8 cellular contexts compared by ENCODE assay signal in genomic region chr16:14529010-14529669, GRCh38.
A peak's percentile ranks its signal among the peaks of the same experiment; 100 is the strongest.
DNase-seq lines count a peak whose midpoint lies in the region; ATAC-seq, FAIRE-seq and TF ChIP-seq lines count a peak whose summit lies in the region.

No MANE protein-coding gene starts in this region.

- no peaks in the 10 kb centered on the region for H3K9me1 ChIP-seq in endothelial cell of umbilical vein (replicated peaks; ENCODE audit: control insufficient read depth, extremely low read depth, insufficient read depth, low read length)

- DNase-seq in Caco-2 (peak; percentile 67 to 76), NCI-H748 treated with DMSO at 0.1 percent for 48 hours (lab: John Stamatoyannopoulos, UW) (peak; percentile 38), endothelial cell of umbilical vein (ENCODE audit: low read depth, low spot score) (peak; percentile 89), midbrain (lab: John Stamatoyannopoulos, UW) (peak; percentile 83)
- DNase-seq in activated CD8-positive, alpha-beta T cell treated with anti-CD3 and anti-CD28 coated beads for 36 hours, result peak; percentile 64
- DNase-seq in stimulated activated CD8-positive, alpha-beta memory T cell treated with anti-CD3 and anti-CD28 coated beads, Interleukin-7, amount 100 ng/mL, for 1 hour (ENCODE audit: low read depth in 2 of 2), result peak; percentile 5 to 13

- H3K27ac ChIP-seq in endothelial cell of umbilical vein (ENCODE audit: insufficient read depth, low read depth, low read length), result no peak overlapping the region

- peaks cover 2% of the 10 kb centered on the region; the same call in 1 of the 2 replicates for H3K36me3 ChIP-seq in Caco-2 (ENCODE audit: control insufficient read depth, insufficient read depth, low read length)
- H3K36me3 ChIP-seq in endothelial cell of umbilical vein (ENCODE audit: control insufficient read depth in 2 of 2, extremely low read depth in 1 of 2, insufficient read depth in 2 of 2, low read length in 2 of 2), result no peaks in the 10 kb centered on the region

- H3K4me3 ChIP-seq in Caco-2 (ENCODE audit: low read depth, low read length), result no peak overlapping the region
- H3K4me3 ChIP-seq in endothelial cell of umbilical vein (replicated peaks in 1 of 3; ENCODE audit: insufficient read depth in 1 of 3, low read depth in 1 of 3, low read length in 3 of 3), result no peak overlapping the region

- CTCF ChIA-PET in Caco-2 (lab: Charles Lee), result no interaction called here
- CTCF ChIA-PET in activated CD8-positive, alpha-beta T cell treated with anti-CD3 and anti-CD28 coated beads for 36 hours (lab: Charles Lee), result interaction anchor here (0.7 to 2.0 kb wide), 12 partner anchors 18 to 605 kb away, joined by 3 to 10 read pairs (median 3); no protein-coding TSS in a partner anchor
- CTCF ChIA-PET in endothelial cell of umbilical vein (lab: Charles Lee), result interaction anchor here (0.6 to 5.3 kb wide), 17 partner anchors 9 to 610 kb away, joined by 3 to 33 read pairs (median 4); partner anchors contain the start of gene ERCC4

- H3K9me3 ChIP-seq in Caco-2, result no peaks in the 10 kb centered on the region
- no peaks in the 10 kb centered on the region for H3K9me3 ChIP-seq in endothelial cell of umbilical vein (replicated peaks; ENCODE audit: control insufficient read depth, insufficient read depth, low read length)

- no peaks in the 10 kb centered on the region for H4K20me1 ChIP-seq in endothelial cell of umbilical vein (replicated peaks; ENCODE audit: control insufficient read depth, extremely low read depth, insufficient read depth, low read length)

- H3K36me3 Mint-ChIP-seq in Caco-2 (ENCODE audit: insufficient read depth, unreplicated experiment), result no peaks in the 10 kb centered on the region
- H3K36me3 Mint-ChIP-seq in activated CD8-positive, alpha-beta T cell treated with anti-CD3 and anti-CD28 coated beads for 36 hours (ENCODE audit: low read depth), result peaks cover 15% of the 10 kb centered on the region

- TF ChIP-seq POLR2A in endothelial cell of umbilical vein (IDR thresholded peaks at IDR 0.05; ENCODE audit: low read depth, low read length), result no peak

- H3K27ac Mint-ChIP-seq in Caco-2 (ENCODE audit: unreplicated experiment), result no peak overlapping the region
- H3K27ac Mint-ChIP-seq in activated CD8-positive, alpha-beta T cell treated with anti-CD3 and anti-CD28 coated beads for 36 hours, result no peak overlapping the region

- no peaks in the 10 kb centered on the region for H3K79me2 ChIP-seq in endothelial cell of umbilical vein (ENCODE audit: control insufficient read depth, insufficient read depth, low read length)

- peak; percentile 54 for ATAC-seq in HG03442 (IDR thresholded peaks at IDR 0.05; ENCODE audit: unreplicated experiment)
- peak; percentile 42 for ATAC-seq in activated CD8-positive, alpha-beta T cell treated with anti-CD3 and anti-CD28 coated beads for 36 hours
- no peak for ATAC-seq in GM21367 (IDR thresholded peaks at IDR 0.05; ENCODE audit: unreplicated experiment)

- H3K27me3 Mint-ChIP-seq in Caco-2 (ENCODE audit: insufficient read depth, unreplicated experiment), result no peaks in the 10 kb centered on the region
- no peaks in the 10 kb centered on the region for H3K27me3 Mint-ChIP-seq in activated CD8-positive, alpha-beta T cell treated with anti-CD3 and anti-CD28 coated beads for 36 hours

- H3K4me3 Mint-ChIP-seq in Caco-2 (ENCODE audit: unreplicated experiment), result peak overlapping the region; percentile 32
- H3K4me3 Mint-ChIP-seq in activated CD8-positive, alpha-beta T cell treated with anti-CD3 and anti-CD28 coated beads for 36 hours, result no peak overlapping the region

- H3K4me2 ChIP-seq in endothelial cell of umbilical vein (ENCODE audit: insufficient read depth, low read length), result peak overlapping the region; percentile 52

- dilution Hi-C loops in endothelial cell of umbilical vein (cut with MboI; ENCODE audit: extremely low pct_ligation_motif_present, low sequenced_read_pairs), result no loop called here

- no TSS peak for BruUV-seq in Caco-2 (replicated peaks; lab: Mats Ljungman, UMichigan)
- BruUV-seq in endothelial cell of umbilical vein (replicated peaks; lab: Mats Ljungman, UMichigan), result no TSS peak

- H3K4me1 Mint-ChIP-seq in Caco-2 (ENCODE audit: low read depth, unreplicated experiment), result peaks cover 6% of the 10 kb centered on the region
- peaks cover 2% of the 10 kb centered on the region for H3K4me1 Mint-ChIP-seq in activated CD8-positive, alpha-beta T cell treated with anti-CD3 and anti-CD28 coated beads for 36 hours (ENCODE audit: low read depth)

- POLR2A ChIA-PET in Caco-2 (lab: Charles Lee), result no interaction called here
- POLR2A ChIA-PET in activated CD8-positive, alpha-beta T cell treated with anti-CD3 and anti-CD28 coated beads for 36 hours (lab: Charles Lee), result no interaction called here
- POLR2A ChIA-PET in endothelial cell of umbilical vein (lab: Charles Lee), result no interaction called here

- H3K27me3 ChIP-seq in Caco-2 (replicated peaks; ENCODE audit: control insufficient read depth, insufficient read depth, low read length) (no peaks in the 10 kb centered on the region), endothelial cell of umbilical vein (ENCODE audit: control insufficient read depth in 2 of 2, insufficient read depth in 2 of 2, low read length in 2 of 2) (no peaks in the 10 kb centered on the region)

- no peak overlapping the region for H3K9ac ChIP-seq in endothelial cell of umbilical vein (replicated peaks; ENCODE audit: extremely low read depth, insufficient read depth, low read length)

- intact Hi-C loops in Caco-2 (cut with micrococcal nuclease; ENCODE audit: unreplicated experiment) (loop anchor here (1.0 to 10.0 kb wide), 4 partner anchors 64 to 280 kb away; no protein-coding TSS in a partner anchor), endothelial cell of umbilical vein (cut with micrococcal nuclease) (loop anchor here (1.0 to 2.0 kb wide), 6 partner anchors 42 to 609 kb away; partner anchors contain the start of gene ERCC4)
- intact Hi-C loops in activated CD8-positive, alpha-beta T cell treated with anti-CD3 and anti-CD28 coated beads for 36 hours (cut with micrococcal nuclease), result loop anchor here (5.0 kb wide), 2 partner anchors 277 to 607 kb away; partner anchors contain the start of gene ERCC4

- TF ChIP-seq CTCF in Caco-2 (IDR thresholded peaks at IDR 0.05; ENCODE audit: insufficient read depth in 1 of 2, low read depth in 1 of 2, low read length in 1 of 2, severe bottlenecking in 1 of 2, unreplicated experiment in 1 of 2), result peak; percentile 68 to 79
- peak; percentile 67 for TF ChIP-seq CTCF in activated CD8-positive, alpha-beta T cell treated with anti-CD3 and anti-CD28 coated beads for 36 hours (IDR thresholded peaks at IDR 0.05)
- peak; percentile 56 to 71 for TF ChIP-seq CTCF in endothelial cell of umbilical vein (IDR thresholded peaks at IDR 0.05; ENCODE audit: extremely low read depth in 1 of 2, insufficient read depth in 1 of 2, low read depth in 1 of 2, low read length in 2 of 2)

- H3K9me3 Mint-ChIP-seq in Caco-2 (ENCODE audit: unreplicated experiment), result peaks cover 10% of the 10 kb centered on the region
- peaks cover 5% of the 10 kb centered on the region for H3K9me3 Mint-ChIP-seq in activated CD8-positive, alpha-beta T cell treated with anti-CD3 and anti-CD28 coated beads for 36 hours

- FAIRE-seq in endothelial cell of umbilical vein (lab: Jason Lieb, UNC), result peak; percentile 69

- peak overlapping the region; percentile 50 for H2AFZ ChIP-seq in endothelial cell of umbilical vein (ENCODE audit: low read depth, low read length)

- H3K4me1 ChIP-seq in Caco-2 (no peaks in the 10 kb centered on the region), endothelial cell of umbilical vein (ENCODE audit: control insufficient read depth, extremely low read depth, insufficient read depth, low read length) (peaks cover 3% of the 10 kb centered on the region)

TF ChIP-seq in endothelial cell of umbilical vein, 7 proteins besides CTCF, POLR2A, EP300 and RAD21:
- no peak for TF ChIP-seq EZH2 (IDR thresholded peaks at IDR 0.05; ENCODE audit: borderline replicate concordance, low read depth, low read length, severe bottlenecking)
- no peak for TF ChIP-seq MYC (IDR thresholded peaks at IDR 0.05; ENCODE audit: low read depth, low read length)
- TF ChIP-seq FOS (IDR thresholded peaks at IDR 0.05; ENCODE audit: borderline replicate concordance, insufficient read depth, low read length), result no peak
- no peak for TF ChIP-seq MAX (IDR thresholded peaks at IDR 0.05; ENCODE audit: insufficient read depth, insufficient read length)
- TF ChIP-seq POLR2AphosphoS5 (IDR thresholded peaks at IDR 0.05; ENCODE audit: insufficient read depth, low read depth, low read length), result no peak
- no peak for TF ChIP-seq JUN (IDR thresholded peaks at IDR 0.05; ENCODE audit: borderline replicate concordance, insufficient read depth, insufficient read length, low read depth)
- TF ChIP-seq GATA2 (IDR thresholded peaks at IDR 0.05; ENCODE audit: insufficient read depth, insufficient read length, low read depth, low read length), result no peak

Comparison
In these comparisons a context has a peak if more than half of its experiments do, and no peak if none do; other contexts are left out.
1. DNase-seq: peak in every context shown above with its lines; median percentile 89 in endothelial cell of umbilical vein; 83 in midbrain; 72 in Caco-2; 64 in activated CD8-positive, alpha-beta T cell treated with anti-CD3 and anti-CD28 coated beads for 36 hours; 38 in NCI-H748 treated with DMSO at 0.1 percent for 48 hours; 9 in stimulated activated CD8-positive, alpha-beta memory T cell treated with anti-CD3 and anti-CD28 coated beads, Interleukin-7, amount 100 ng/mL, for 1 hour.